In genomic region chr22:36365020-36365411, GRCh38 we compare ENCODE assay signal across 8 cellular contexts. TPM values are rescaled to one million over a fixed set of nuclear protein-coding genes. Genes with fewer than 3 reads are reported as not detected.
DNase-seq lines count a peak whose midpoint lies in the region; ATAC-seq and TF ChIP-seq lines count a peak whose summit lies in the region.

No MANE protein-coding gene starts in this region.

- ATAC-seq in HG03342 (IDR thresholded peaks at IDR 0.05; ENCODE audit: unreplicated experiment): peak; percentile 72
- no peak for ATAC-seq in GM18511 (IDR thresholded peaks at IDR 0.05; ENCODE audit: unreplicated experiment)
- ATAC-seq in HG03039 (IDR thresholded peaks at IDR 0.05; ENCODE audit: unreplicated experiment): no peak

- TF ChIP-seq CTCF in chondrocyte (IDR thresholded peaks at IDR 0.05): no peak

- H3K9me3 Mint-ChIP-seq in chondrocyte (ENCODE audit: low read depth): no peaks in the 10 kb centered on the region

- H3K27ac ChIP-seq in BLaER1 treated with 17β-estradiol and CSF1 and Interleukin-3, amounts not matched to agents 10 nM and 100 nM: peak overlapping the region in 8 of 11 experiments; percentile 26 to 69 (median 44); a peak in 13 of 22 replicates
- H3K27ac ChIP-seq in muscle layer of colon (ENCODE audit: low read depth, low read length): peak overlapping the region; percentile 72

- peak overlapping the region in 8 of 11 experiments; percentile 35 to 55 (median 46); a peak in 11 of 22 replicates for H3K9ac ChIP-seq in BLaER1 treated with 17β-estradiol and CSF1 and Interleukin-3, amounts not matched to agents 10 nM and 100 nM
- H3K9ac ChIP-seq in muscle layer of colon (ENCODE audit: low read length): peak overlapping the region; percentile 33

- no peaks in the 10 kb centered on the region for H3K27me3 ChIP-seq in BLaER1 treated with 17β-estradiol and CSF1 and Interleukin-3, amounts not matched to agents 10 nM and 100 nM
- no peaks in the 10 kb centered on the region for H3K27me3 ChIP-seq in muscle layer of colon (ENCODE audit: control insufficient read depth in 1 of 2, insufficient read depth in 2 of 2, low read length in 2 of 2)

- H3K36me3 ChIP-seq in BLaER1 treated with 17β-estradiol and CSF1 and Interleukin-3, amounts not matched to agents 10 nM and 100 nM: peaks cover 24 to 100% (median 91%) of the 10 kb centered on the region in 11 experiments
- peaks cover 35% of the 10 kb centered on the region for H3K36me3 ChIP-seq in muscle layer of colon (ENCODE audit: insufficient read depth, low read length)

- H3K4me3 Mint-ChIP-seq in chondrocyte (ENCODE audit: unreplicated experiment): peak overlapping the region; percentile 55

- peaks cover 100% of the 10 kb centered on the region in 11 experiments for H4K20me1 ChIP-seq in BLaER1 treated with 17β-estradiol and CSF1 and Interleukin-3, amounts not matched to agents 10 nM and 100 nM

- peaks cover 100% of the 10 kb centered on the region in 10 experiments for H3K4me1 ChIP-seq in BLaER1 treated with 17β-estradiol and CSF1 and Interleukin-3, amounts not matched to agents 10 nM and 100 nM
- peaks cover 96% of the 10 kb centered on the region for H3K4me1 ChIP-seq in muscle layer of colon (ENCODE audit: insufficient read depth, low read length)

- 0 out of 20 replicates have a peak overlapping the region, but pooled peaks of 1 of the 10 experiments have one; percentile 28 for H3K4me3 ChIP-seq in BLaER1 treated with 17β-estradiol and CSF1 and Interleukin-3, amounts not matched to agents 10 nM and 100 nM
- H3K4me3 ChIP-seq in muscle layer of colon (ENCODE audit: low read depth in 1 of 2, low read length in 2 of 2): no peak overlapping the region

- DNase-seq in activated CD4-positive, alpha-beta T cell treated with anti-CD3 and anti-CD28 coated beads for 24 hours (ENCODE audit: low read depth in 2 of 2): peak; percentile 85 to 90
- DNase-seq in chondrocyte (ENCODE audit: low spot score): no peak
- DNase-seq in stimulated activated CD8-positive, alpha-beta memory T cell treated with anti-CD3 and anti-CD28 coated beads, Interleukin-7, amount 100 ng/mL, for 48 hours (ENCODE audit: extremely low read depth in 1 of 2, low read depth in 1 of 2): peak; percentile 72 to 94

- H3K27me3 Mint-ChIP-seq in chondrocyte (ENCODE audit: low read depth): no peaks in the 10 kb centered on the region

- peak overlapping the region; percentile 89 to 100 (median 98) for H3K4me2 ChIP-seq in BLaER1 treated with 17β-estradiol and CSF1 and Interleukin-3, amounts not matched to agents 10 nM and 100 nM

- H3K36me3 Mint-ChIP-seq in chondrocyte (ENCODE audit: low read depth): peaks cover 11% of the 10 kb centered on the region

- no peaks in the 10 kb centered on the region for H3K9me3 ChIP-seq in BLaER1 treated with 17β-estradiol and CSF1 and Interleukin-3, amounts not matched to agents 10 nM and 100 nM (replicated peaks in 1 of 11)
- no peaks in the 10 kb centered on the region for H3K9me3 ChIP-seq in muscle layer of colon (ENCODE audit: low read length)

- peaks cover 100% of the 10 kb centered on the region for H3K4me1 Mint-ChIP-seq in chondrocyte (ENCODE audit: low read depth)

- H3K27ac Mint-ChIP-seq in chondrocyte (ENCODE audit: unreplicated experiment): peak overlapping the region; percentile 96

RNA-seq across cellular contexts. Expression of gene MYH9, which starts 22.8 kb away (rescaled TPM):
- total RNA-seq in chondrocyte: 1,046 to 1,908 TPM (median 1,853 TPM) in 3 replicates
